In the genomic region with DNA sequence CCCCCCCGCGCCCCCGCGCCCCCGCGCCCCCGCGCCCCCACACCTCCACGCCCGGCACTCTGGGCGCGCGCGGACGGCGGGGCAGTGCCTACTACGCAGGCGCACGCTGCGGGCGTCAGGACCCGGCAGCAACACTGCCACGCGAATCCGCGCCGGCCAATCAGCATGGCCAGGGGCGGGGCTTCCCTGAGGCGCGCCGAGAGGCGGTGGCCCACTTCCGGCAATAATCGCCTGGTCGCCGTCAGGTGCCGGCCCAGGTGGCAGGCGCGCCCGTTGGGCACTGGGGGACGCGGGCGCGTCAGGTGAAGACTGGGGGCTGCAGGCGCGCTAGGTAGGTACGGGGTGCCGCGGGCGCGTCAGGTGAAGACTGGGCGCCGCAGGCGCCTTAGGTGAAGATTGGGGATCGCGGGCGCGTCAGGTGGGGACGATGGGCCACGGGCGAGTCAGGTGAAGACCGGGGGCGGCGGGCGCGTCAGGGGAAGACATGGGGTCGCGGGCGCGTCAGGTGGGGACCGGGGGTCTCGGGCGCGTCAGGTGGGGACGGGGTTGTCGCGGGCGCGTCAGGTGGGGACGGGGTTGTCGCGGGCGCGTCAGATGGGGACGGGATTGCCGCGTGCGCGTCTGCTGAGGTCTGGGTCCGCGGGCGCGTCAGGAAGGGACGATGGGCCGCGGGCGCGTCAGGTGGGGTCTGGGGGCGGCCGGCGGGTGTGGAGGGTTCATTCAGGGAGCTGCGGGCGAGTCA, we compare ENCODE assay signal across 1 cellular context.
TF ChIP-seq lines count a peak whose summit lies in the region.

No MANE protein-coding gene starts in this region.

TF ChIP-seq in K562, 482 proteins besides CTCF, POLR2A, EP300 and RAD21 (continued from another document and continues in another):
- TF ChIP-seq, protein P1, sequence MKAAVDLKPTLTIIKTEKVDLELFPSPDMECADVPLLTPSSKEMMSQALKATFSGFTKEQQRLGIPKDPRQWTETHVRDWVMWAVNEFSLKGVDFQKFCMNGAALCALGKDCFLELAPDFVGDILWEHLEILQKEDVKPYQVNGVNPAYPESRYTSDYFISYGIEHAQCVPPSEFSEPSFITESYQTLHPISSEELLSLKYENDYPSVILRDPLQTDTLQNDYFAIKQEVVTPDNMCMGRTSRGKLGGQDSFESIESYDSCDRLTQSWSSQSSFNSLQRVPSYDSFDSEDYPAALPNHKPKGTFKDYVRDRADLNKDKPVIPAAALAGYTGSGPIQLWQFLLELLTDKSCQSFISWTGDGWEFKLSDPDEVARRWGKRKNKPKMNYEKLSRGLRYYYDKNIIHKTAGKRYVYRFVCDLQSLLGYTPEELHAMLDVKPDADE (conservative IDR thresholded peaks at IDR 0.05; ENCODE audit: control insufficient read depth, low read depth, low read length): peak; percentile 18; the same call in 1 of the 2 replicates
- no peak for TF ChIP-seq LEF1 (IDR thresholded peaks at IDR 0.05)
- TF ChIP-seq KLF6 (CRISPR knock-in tag; IDR thresholded peaks at IDR 0.05; ENCODE audit: borderline replicate concordance): no peak
- TF ChIP-seq TAF9B (IDR thresholded peaks at IDR 0.05; ENCODE audit: partially characterized antibody): no peak
- no peak for TF ChIP-seq MTA2 (IDR thresholded peaks at IDR 0.05; ENCODE audit: low read depth)
- no peak for TF ChIP-seq ARNT (IDR thresholded peaks at IDR 0.05)
- peak; percentile 53; the same call in 1 of the 2 replicates for TF ChIP-seq MYC (IDR thresholded peaks at IDR 0.05; ENCODE audit: low read depth, low read length)
- TF ChIP-seq MYC (CRISPR knock-in tag; IDR thresholded peaks at IDR 0.05; ENCODE audit: borderline replicate concordance, low read depth): no peak
- TF ChIP-seq FOXJ3 (CRISPR knock-in tag; IDR thresholded peaks at IDR 0.05): no peak
- no peak for TF ChIP-seq RBM14 (IDR thresholded peaks at IDR 0.05; ENCODE audit: borderline replicate concordance, insufficient read depth, low read depth, low read length)
- TF ChIP-seq ZKSCAN1 (IDR thresholded peaks at IDR 0.05; ENCODE audit: low read depth, low read length): no peak
- TF ChIP-seq ASH1L (IDR thresholded peaks at IDR 0.05; ENCODE audit: borderline replicate concordance, low read depth, partially characterized antibody): no peak
- no peak for TF ChIP-seq POU5F1 (IDR thresholded peaks at IDR 0.05; ENCODE audit: borderline replicate concordance, low read depth, low read length, partially characterized antibody)
- no peak for TF ChIP-seq BRD9 (IDR thresholded peaks at IDR 0.05; ENCODE audit: low read depth, partially characterized antibody)
- peak; percentile 70 for TF ChIP-seq GABPA (tag; conservative IDR thresholded peaks at IDR 0.05; ENCODE audit: low read depth)
- TF ChIP-seq JUNB (CRISPR knock-in tag; conservative IDR thresholded peaks at IDR 0.05): no peak
- peak; percentile 66 for TF ChIP-seq CREM (IDR thresholded peaks at IDR 0.05; ENCODE audit: low read depth)
- no peak for TF ChIP-seq EZH2 (IDR thresholded peaks at IDR 0.05; ENCODE audit: borderline replicate concordance, low read depth, low read length)
- no peak for TF ChIP-seq EHMT2 (IDR thresholded peaks at IDR 0.05)
- no peak for TF ChIP-seq CEBPB (tag; IDR thresholded peaks at IDR 0.05)
- peak; percentile 39; the same call in 1 of the 2 replicates for TF ChIP-seq EP400 (IDR thresholded peaks at IDR 0.05)
- TF ChIP-seq, protein P2, sequence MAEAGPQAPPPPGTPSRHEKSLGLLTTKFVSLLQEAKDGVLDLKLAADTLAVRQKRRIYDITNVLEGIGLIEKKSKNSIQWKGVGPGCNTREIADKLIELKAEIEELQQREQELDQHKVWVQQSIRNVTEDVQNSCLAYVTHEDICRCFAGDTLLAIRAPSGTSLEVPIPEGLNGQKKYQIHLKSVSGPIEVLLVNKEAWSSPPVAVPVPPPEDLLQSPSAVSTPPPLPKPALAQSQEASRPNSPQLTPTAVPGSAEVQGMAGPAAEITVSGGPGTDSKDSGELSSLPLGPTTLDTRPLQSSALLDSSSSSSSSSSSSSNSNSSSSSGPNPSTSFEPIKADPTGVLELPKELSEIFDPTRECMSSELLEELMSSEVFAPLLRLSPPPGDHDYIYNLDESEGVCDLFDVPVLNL (CRISPR knock-in tag; IDR thresholded peaks at IDR 0.05; ENCODE audit: low read depth): no peak
- TF ChIP-seq, protein P3, sequence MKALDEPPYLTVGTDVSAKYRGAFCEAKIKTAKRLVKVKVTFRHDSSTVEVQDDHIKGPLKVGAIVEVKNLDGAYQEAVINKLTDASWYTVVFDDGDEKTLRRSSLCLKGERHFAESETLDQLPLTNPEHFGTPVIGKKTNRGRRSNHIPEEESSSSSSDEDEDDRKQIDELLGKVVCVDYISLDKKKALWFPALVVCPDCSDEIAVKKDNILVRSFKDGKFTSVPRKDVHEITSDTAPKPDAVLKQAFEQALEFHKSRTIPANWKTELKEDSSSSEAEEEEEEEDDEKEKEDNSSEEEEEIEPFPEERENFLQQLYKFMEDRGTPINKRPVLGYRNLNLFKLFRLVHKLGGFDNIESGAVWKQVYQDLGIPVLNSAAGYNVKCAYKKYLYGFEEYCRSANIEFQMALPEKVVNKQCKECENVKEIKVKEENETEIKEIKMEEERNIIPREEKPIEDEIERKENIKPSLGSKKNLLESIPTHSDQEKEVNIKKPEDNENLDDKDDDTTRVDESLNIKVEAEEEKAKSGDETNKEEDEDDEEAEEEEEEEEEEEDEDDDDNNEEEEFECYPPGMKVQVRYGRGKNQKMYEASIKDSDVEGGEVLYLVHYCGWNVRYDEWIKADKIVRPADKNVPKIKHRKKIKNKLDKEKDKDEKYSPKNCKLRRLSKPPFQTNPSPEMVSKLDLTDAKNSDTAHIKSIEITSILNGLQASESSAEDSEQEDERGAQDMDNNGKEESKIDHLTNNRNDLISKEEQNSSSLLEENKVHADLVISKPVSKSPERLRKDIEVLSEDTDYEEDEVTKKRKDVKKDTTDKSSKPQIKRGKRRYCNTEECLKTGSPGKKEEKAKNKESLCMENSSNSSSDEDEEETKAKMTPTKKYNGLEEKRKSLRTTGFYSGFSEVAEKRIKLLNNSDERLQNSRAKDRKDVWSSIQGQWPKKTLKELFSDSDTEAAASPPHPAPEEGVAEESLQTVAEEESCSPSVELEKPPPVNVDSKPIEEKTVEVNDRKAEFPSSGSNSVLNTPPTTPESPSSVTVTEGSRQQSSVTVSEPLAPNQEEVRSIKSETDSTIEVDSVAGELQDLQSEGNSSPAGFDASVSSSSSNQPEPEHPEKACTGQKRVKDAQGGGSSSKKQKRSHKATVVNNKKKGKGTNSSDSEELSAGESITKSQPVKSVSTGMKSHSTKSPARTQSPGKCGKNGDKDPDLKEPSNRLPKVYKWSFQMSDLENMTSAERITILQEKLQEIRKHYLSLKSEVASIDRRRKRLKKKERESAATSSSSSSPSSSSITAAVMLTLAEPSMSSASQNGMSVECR (CRISPR knock-in tag; IDR thresholded peaks at IDR 0.05): peak; percentile 30; the same call in 1 of the 2 replicates
- TF ChIP-seq JUND (IDR thresholded peaks at IDR 0.05; ENCODE audit: borderline replicate concordance, low read depth, low read length): no peak
- TF ChIP-seq JUND (tag; IDR thresholded peaks at IDR 0.05; ENCODE audit: borderline replicate concordance, low read depth, low read length): no peak
- TF ChIP-seq ZNF274 (IDR thresholded peaks at IDR 0.05; ENCODE audit: borderline replicate concordance, low read depth, low read length): no peak
- no peak for TF ChIP-seq KLF1 (tag; IDR thresholded peaks at IDR 0.05)
- TF ChIP-seq, protein P4, sequence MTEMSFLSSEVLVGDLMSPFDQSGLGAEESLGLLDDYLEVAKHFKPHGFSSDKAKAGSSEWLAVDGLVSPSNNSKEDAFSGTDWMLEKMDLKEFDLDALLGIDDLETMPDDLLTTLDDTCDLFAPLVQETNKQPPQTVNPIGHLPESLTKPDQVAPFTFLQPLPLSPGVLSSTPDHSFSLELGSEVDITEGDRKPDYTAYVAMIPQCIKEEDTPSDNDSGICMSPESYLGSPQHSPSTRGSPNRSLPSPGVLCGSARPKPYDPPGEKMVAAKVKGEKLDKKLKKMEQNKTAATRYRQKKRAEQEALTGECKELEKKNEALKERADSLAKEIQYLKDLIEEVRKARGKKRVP (CRISPR knock-in tag; IDR thresholded peaks at IDR 0.05): no peak
- TF ChIP-seq, protein P5, sequence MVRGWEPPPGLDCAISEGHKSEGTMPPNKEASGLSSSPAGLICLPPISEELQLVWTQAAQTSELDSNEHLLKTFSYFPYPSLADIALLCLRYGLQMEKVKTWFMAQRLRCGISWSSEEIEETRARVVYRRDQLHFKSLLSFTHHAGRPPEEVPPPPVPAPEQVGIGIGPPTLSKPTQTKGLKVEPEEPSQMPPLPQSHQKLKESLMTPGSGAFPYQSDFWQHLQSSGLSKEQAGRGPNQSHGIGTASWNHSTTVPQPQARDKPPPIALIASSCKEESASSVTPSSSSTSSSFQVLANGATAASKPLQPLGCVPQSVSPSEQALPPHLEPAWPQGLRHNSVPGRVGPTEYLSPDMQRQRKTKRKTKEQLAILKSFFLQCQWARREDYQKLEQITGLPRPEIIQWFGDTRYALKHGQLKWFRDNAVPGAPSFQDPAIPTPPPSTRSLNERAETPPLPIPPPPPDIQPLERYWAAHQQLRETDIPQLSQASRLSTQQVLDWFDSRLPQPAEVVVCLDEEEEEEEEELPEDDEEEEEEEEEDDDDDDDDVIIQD (CRISPR knock-in tag; IDR thresholded peaks at IDR 0.05): no peak
- peak; percentile 61; the same call in 1 of the 2 replicates for TF ChIP-seq PHF8 (IDR thresholded peaks at IDR 0.05; ENCODE audit: borderline replicate concordance, low read length)
- TF ChIP-seq SREBF1 (IDR thresholded peaks at IDR 0.05; ENCODE audit: borderline replicate concordance, low read depth, low read length): no peak
- TF ChIP-seq ZNF764 (CRISPR knock-in tag; IDR thresholded peaks at IDR 0.05; ENCODE audit: low read depth): no peak
- no peak for TF ChIP-seq ATF1 (CRISPR knock-in tag; IDR thresholded peaks at IDR 0.05)
- peak; percentile 28; the same call in 1 of the 2 replicates for TF ChIP-seq ATF1 (tag; IDR thresholded peaks at IDR 0.05)
- no peak for TF ChIP-seq ZSCAN32 (CRISPR knock-in tag; IDR thresholded peaks at IDR 0.05)
- peak; percentile 61; the same call in 1 of the 2 replicates for TF ChIP-seq CTBP1 (IDR thresholded peaks at IDR 0.05; ENCODE audit: borderline replicate concordance)
- TF ChIP-seq, protein P6, sequence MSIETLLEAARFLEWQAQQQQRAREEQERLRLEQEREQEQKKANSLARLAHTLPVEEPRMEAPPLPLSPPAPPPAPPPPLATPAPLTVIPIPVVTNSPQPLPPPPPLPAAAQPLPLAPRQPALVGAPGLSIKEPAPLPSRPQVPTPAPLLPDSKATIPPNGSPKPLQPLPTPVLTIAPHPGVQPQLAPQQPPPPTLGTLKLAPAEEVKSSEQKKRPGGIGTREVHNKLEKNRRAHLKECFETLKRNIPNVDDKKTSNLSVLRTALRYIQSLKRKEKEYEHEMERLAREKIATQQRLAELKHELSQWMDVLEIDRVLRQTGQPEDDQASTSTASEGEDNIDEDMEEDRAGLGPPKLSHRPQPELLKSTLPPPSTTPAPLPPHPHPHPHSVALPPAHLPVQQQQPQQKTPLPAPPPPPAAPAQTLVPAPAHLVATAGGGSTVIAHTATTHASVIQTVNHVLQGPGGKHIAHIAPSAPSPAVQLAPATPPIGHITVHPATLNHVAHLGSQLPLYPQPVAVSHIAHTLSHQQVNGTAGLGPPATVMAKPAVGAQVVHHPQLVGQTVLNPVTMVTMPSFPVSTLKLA (conservative IDR thresholded peaks at IDR 0.05): peak; percentile 88 to 95
- TF ChIP-seq, protein P7, sequence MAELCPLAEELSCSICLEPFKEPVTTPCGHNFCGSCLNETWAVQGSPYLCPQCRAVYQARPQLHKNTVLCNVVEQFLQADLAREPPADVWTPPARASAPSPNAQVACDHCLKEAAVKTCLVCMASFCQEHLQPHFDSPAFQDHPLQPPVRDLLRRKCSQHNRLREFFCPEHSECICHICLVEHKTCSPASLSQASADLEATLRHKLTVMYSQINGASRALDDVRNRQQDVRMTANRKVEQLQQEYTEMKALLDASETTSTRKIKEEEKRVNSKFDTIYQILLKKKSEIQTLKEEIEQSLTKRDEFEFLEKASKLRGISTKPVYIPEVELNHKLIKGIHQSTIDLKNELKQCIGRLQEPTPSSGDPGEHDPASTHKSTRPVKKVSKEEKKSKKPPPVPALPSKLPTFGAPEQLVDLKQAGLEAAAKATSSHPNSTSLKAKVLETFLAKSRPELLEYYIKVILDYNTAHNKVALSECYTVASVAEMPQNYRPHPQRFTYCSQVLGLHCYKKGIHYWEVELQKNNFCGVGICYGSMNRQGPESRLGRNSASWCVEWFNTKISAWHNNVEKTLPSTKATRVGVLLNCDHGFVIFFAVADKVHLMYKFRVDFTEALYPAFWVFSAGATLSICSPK (IDR thresholded peaks at IDR 0.05; ENCODE audit: borderline replicate concordance): no peak
- TF ChIP-seq PTRF (tag; IDR thresholded peaks at IDR 0.05): no peak
- TF ChIP-seq, protein P8, sequence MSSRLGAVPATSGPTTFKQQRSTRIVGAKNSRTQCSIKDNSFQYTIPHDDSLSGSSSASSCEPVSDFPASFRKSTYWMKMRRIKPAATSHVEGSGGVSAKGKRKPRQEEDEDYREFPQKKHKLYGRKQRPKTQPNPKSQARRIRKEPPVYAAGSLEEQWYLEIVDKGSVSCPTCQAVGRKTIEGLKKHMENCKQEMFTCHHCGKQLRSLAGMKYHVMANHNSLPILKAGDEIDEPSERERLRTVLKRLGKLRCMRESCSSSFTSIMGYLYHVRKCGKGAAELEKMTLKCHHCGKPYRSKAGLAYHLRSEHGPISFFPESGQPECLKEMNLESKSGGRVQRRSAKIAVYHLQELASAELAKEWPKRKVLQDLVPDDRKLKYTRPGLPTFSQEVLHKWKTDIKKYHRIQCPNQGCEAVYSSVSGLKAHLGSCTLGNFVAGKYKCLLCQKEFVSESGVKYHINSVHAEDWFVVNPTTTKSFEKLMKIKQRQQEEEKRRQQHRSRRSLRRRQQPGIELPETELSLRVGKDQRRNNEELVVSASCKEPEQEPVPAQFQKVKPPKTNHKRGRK (tag; IDR thresholded peaks at IDR 0.05): no peak
- peak in 1 of 2 experiments; percentile 77; a peak in 2 of 4 replicates for TF ChIP-seq HDAC1 (IDR thresholded peaks at IDR 0.05)
- TF ChIP-seq ELF1 (tag; IDR thresholded peaks at IDR 0.05): peak; percentile 84
- TF ChIP-seq ZNF134 (CRISPR knock-in tag; conservative IDR thresholded peaks at IDR 0.05): no peak
- peak; percentile 64; the same call in 1 of the 2 replicates for TF ChIP-seq HNRNPL (IDR thresholded peaks at IDR 0.05; ENCODE audit: low read depth, low read length)
- TF ChIP-seq, protein P9, sequence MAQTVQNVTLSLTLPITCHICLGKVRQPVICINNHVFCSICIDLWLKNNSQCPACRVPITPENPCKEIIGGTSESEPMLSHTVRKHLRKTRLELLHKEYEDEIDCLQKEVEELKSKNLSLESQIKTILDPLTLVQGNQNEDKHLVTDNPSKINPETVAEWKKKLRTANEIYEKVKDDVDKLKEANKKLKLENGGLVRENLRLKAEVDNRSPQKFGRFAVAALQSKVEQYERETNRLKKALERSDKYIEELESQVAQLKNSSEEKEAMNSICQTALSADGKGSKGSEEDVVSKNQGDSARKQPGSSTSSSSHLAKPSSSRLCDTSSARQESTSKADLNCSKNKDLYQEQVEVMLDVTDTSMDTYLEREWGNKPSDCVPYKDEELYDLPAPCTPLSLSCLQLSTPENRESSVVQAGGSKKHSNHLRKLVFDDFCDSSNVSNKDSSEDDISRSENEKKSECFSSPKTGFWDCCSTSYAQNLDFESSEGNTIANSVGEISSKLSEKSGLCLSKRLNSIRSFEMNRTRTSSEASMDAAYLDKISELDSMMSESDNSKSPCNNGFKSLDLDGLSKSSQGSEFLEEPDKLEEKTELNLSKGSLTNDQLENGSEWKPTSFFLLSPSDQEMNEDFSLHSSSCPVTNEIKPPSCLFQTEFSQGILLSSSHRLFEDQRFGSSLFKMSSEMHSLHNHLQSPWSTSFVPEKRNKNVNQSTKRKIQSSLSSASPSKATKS (CRISPR knock-in tag; IDR thresholded peaks at IDR 0.05): no peak
